ENCODE assay signal across 10 cellular contexts in the genomic region with DNA sequence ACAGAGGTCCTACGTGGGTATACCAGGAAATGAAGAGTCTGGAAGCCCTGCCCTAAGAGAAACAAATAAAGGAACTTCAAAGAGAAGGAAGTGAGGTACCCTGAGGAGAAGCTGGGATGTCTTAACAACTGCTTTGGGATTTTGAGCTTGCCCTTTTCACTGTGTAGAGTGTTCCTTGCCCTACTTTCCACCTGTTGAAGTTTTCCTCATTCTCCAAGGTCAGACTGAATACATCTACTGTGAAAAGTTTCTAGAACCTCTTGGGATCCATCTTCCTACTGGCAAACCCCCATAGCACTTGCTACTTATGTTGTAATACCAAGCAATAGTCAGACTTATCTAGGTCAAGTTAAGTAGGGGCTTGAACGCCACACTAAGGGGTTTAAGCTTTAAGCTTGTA. TPM values are rescaled to one million over a fixed set of nuclear protein-coding genes. Genes with fewer than 3 reads are reported as not detected.
DNase-seq lines count a peak whose midpoint lies in the region; ATAC-seq and TF ChIP-seq lines count a peak whose summit lies in the region.
"Had no signal": no experiment of that assay in that cellular context is flagged by ENCODE, and none has a peak within 500 bp of the region (broad histone marks: within the 10 kb centered on the region; RNA-seq: fewer than 3 reads in every experiment).

No MANE protein-coding gene starts in this region.

- no peak overlapping the region for H2AFZ ChIP-seq in PC-9

- no peak overlapping the region for H3K27ac ChIP-seq in PC-9
- H3K27ac ChIP-seq in subcutaneous abdominal adipose tissue (ENCODE audit: low read depth, low read length), result no peak overlapping the region

- H3K4me1 Mint-ChIP-seq in activated naive CD8-positive, alpha-beta T cell (ENCODE audit: low read depth), result peaks cover 36% of the 10 kb centered on the region
- H3K4me1 Mint-ChIP-seq in activated naive CD8-positive, alpha-beta T cell treated with anti-CD3 and anti-CD28 coated beads, Interleukin-2, amount 50 U/mL, for 24 hours, result peaks cover 31% of the 10 kb centered on the region
- peaks cover 32 to 38% of the 10 kb centered on the region in 2 donors for H3K4me1 Mint-ChIP-seq in immature natural killer cell

- no peak for ATAC-seq in activated naive CD8-positive, alpha-beta T cell treated with anti-CD3 and anti-CD28 coated beads, Interleukin-2, amount 50 U/mL, for 24 hours
- ATAC-seq in GM21447 (IDR thresholded peaks at IDR 0.05; ENCODE audit: unreplicated experiment), result no peak

- no peaks in the 10 kb centered on the region for H3F3A ChIP-seq in PC-9 (ENCODE audit: insufficient read depth, low read depth)

- H3K36me3 Mint-ChIP-seq in activated naive CD8-positive, alpha-beta T cell, result peaks cover 2% of the 10 kb centered on the region
- peaks cover 11% of the 10 kb centered on the region for H3K36me3 Mint-ChIP-seq in activated naive CD8-positive, alpha-beta T cell treated with anti-CD3 and anti-CD28 coated beads, Interleukin-2, amount 50 U/mL, for 24 hours (ENCODE audit: low read depth)
- peaks cover 0 to 5% (median 0%) of the 10 kb centered on the region in 3 donors for H3K36me3 Mint-ChIP-seq in immature natural killer cell

- H3K9me3 ChIP-seq in PC-9 (ENCODE audit: insufficient read depth, low read depth), result no peaks in the 10 kb centered on the region
- H3K9me3 ChIP-seq in subcutaneous abdominal adipose tissue (ENCODE audit: control insufficient read depth in 5 of 5, low read length in 5 of 5), result no peaks in the 10 kb centered on the region
- H3K9me3 ChIP-seq: psoas muscle had no signal

- no peak overlapping the region for H3K27ac Mint-ChIP-seq in activated naive CD8-positive, alpha-beta T cell
- no peak overlapping the region for H3K27ac Mint-ChIP-seq in activated naive CD8-positive, alpha-beta T cell treated with anti-CD3 and anti-CD28 coated beads, Interleukin-2, amount 50 U/mL, for 24 hours
- H3K27ac Mint-ChIP-seq in immature natural killer cell, result peak overlapping the region in 5 of 6 donors; percentile 5 to 92 (median 82)

- intact Hi-C loops in PC-9 (cut with micrococcal nuclease; ENCODE audit: unreplicated experiment), result no loop called here

- no peak overlapping the region for H3K9ac ChIP-seq in subcutaneous abdominal adipose tissue (ENCODE audit: low read length in 5 of 5)

- no peaks in the 10 kb centered on the region for H3K27me3 Mint-ChIP-seq in activated naive CD8-positive, alpha-beta T cell
- H3K27me3 Mint-ChIP-seq in activated naive CD8-positive, alpha-beta T cell treated with anti-CD3 and anti-CD28 coated beads, Interleukin-2, amount 50 U/mL, for 24 hours, result peaks cover 7% of the 10 kb centered on the region
- peaks cover 6 to 15% (median 12%) of the 10 kb centered on the region in 3 donors for H3K27me3 Mint-ChIP-seq in immature natural killer cell (ENCODE audit: low read depth in 3 of 3)

- no peaks in the 10 kb centered on the region for H3K9me2 ChIP-seq in PC-9 (ENCODE audit: insufficient read depth)

- POLR2A ChIA-PET in PC-9 (lab: Charles Lee; ENCODE audit: unreplicated experiment), result interaction anchor here (0.6 kb wide), 1 partner anchor 1218 kb away, joined by 3 read pairs; no protein-coding TSS in a partner anchor

- H3K9me3 Mint-ChIP-seq in activated naive CD8-positive, alpha-beta T cell (ENCODE audit: low read depth), result no peaks in the 10 kb centered on the region
- no peaks in the 10 kb centered on the region for H3K9me3 Mint-ChIP-seq in activated naive CD8-positive, alpha-beta T cell treated with anti-CD3 and anti-CD28 coated beads, Interleukin-2, amount 50 U/mL, for 24 hours
- H3K9me3 Mint-ChIP-seq in immature natural killer cell, result peaks cover 0 to 2% (median 0%) of the 10 kb centered on the region in 6 donors

- TF ChIP-seq CTCF in PC-9 (conservative IDR thresholded peaks at IDR 0.05), result no peak

- BruUV-seq in PC-9 (replicated peaks; lab: Mats Ljungman, UMichigan), result no TSS peak

- no peak for DNase-seq in activated naive CD8-positive, alpha-beta T cell treated with anti-CD3 and anti-CD28 coated beads, Interleukin-2, amount 50 U/mL, for 24 hours
- no peak for DNase-seq in PC-9
- no peak for DNase-seq in immature natural killer cell
- no peak for DNase-seq in NCI-H1092 treated with DMSO at 0.1 percent for 48 hours (lab: John Stamatoyannopoulos, UW)
- DNase-seq in stimulated activated CD4-positive, alpha-beta T cell treated with anti-CD3 and anti-CD28 coated beads, Interleukin-1b, Interleukin-23, amount 100 ng/mL, for 48 hours, result no peak
- DNase-seq: NCI-H1048, psoas muscle had no signal

- H3K4me1 ChIP-seq in PC-9 (replicated peaks; ENCODE audit: insufficient read depth), result peaks cover 13% of the 10 kb centered on the region
- H3K4me1 ChIP-seq in subcutaneous abdominal adipose tissue (ENCODE audit: control insufficient read depth in 5 of 5, insufficient read depth in 5 of 5, low read length in 5 of 5), result peaks cover 0 to 39% (median 32%) of the 10 kb centered on the region in 5 donors

- peaks cover 10% of the 10 kb centered on the region for H4K20me1 ChIP-seq in PC-9 (ENCODE audit: insufficient read depth)

- no peak overlapping the region for H3K4me3 ChIP-seq in PC-9
- peak overlapping the region in 3 of 5 donors; percentile 63 to 85 (median 82) for H3K4me3 ChIP-seq in subcutaneous abdominal adipose tissue (ENCODE audit: low read depth in 1 of 5, low read length in 5 of 5)

- H3K4me3 Mint-ChIP-seq in activated naive CD8-positive, alpha-beta T cell, result peak overlapping the region; percentile 89
- no peak overlapping the region for H3K4me3 Mint-ChIP-seq in activated naive CD8-positive, alpha-beta T cell treated with anti-CD3 and anti-CD28 coated beads, Interleukin-2, amount 50 U/mL, for 24 hours
- peak overlapping the region; percentile 91 to 96 (median 92) for H3K4me3 Mint-ChIP-seq in immature natural killer cell

- CTCF ChIA-PET in PC-9 (lab: Charles Lee), result no interaction called here

- H3K27me3 ChIP-seq in PC-9 (ENCODE audit: insufficient read depth, low read depth), result no peaks in the 10 kb centered on the region
- no peaks in the 10 kb centered on the region for H3K27me3 ChIP-seq in subcutaneous abdominal adipose tissue (ENCODE audit: control insufficient read depth in 5 of 5, insufficient read depth in 4 of 5, low read length in 5 of 5)

- no peaks in the 10 kb centered on the region for H3K36me3 ChIP-seq in PC-9 (ENCODE audit: low read depth)
- peaks cover 0 to under 1% (median 0%) of the 10 kb centered on the region in 5 donors for H3K36me3 ChIP-seq in subcutaneous abdominal adipose tissue (ENCODE audit: control insufficient read depth in 5 of 5, insufficient read depth in 5 of 5, low read length in 5 of 5)

- H3K4me2 ChIP-seq in PC-9, result peak overlapping the region; percentile 79; the same call in 1 of the 2 replicates

- H3K79me2 ChIP-seq in PC-9 (ENCODE audit: low read depth), result peaks cover 27% of the 10 kb centered on the region

RNA-seq across cellular contexts. Expression of a gene that starts 1.2 kb away (rescaled TPM):
- total RNA-seq in PC-9 (2021), result 23.0 and 28.3 TPM in 2 replicates
- polyA plus RNA-seq in immature natural killer cell, result 100 to 1,000 TPM; 106 to 193 (median 144) TPM

Comparison
In these comparisons a context has a peak if more than half of its experiments do, and no peak if none do; other contexts are left out.
1. H3K27ac Mint-ChIP-seq: peak in immature natural killer cell (5 of 6); none in activated naive CD8-positive, alpha-beta T cell (single experiment) and activated naive CD8-positive, alpha-beta T cell treated with anti-CD3 and anti-CD28 coated beads, Interleukin-2, amount 50 U/mL, for 24 hours (single experiment).